Comparison of ENCODE assay signal across 8 cellular contexts in genomic region chr19:56594783-56595547, GRCh38. TPM values are rescaled to one million over a fixed set of nuclear protein-coding genes. Genes with fewer than 3 reads are reported as not detected.
A peak's percentile ranks its signal among the peaks of the same experiment; 100 is the strongest.
DNase-seq lines count a peak whose midpoint lies in the region; ATAC-seq and TF ChIP-seq lines count a peak whose summit lies in the region.

Gene ZNF71, plus strand, starts transcription at chr19:56595302. Its CDS starts 6,257 bp downstream, at chr19:56601559.

- H3K27ac ChIP-seq in KMS-11: no peak within 1 kb of the TSS
- H3K27ac ChIP-seq in RWPE2 (ENCODE audit: poor library complexity, severe bottlenecking): no peak within 1 kb of the TSS

- H3K36me3 Mint-ChIP-seq in nephron progenitor cell (ENCODE audit: low read depth): peaks cover 47% of the 10 kb centered on the region

- DNase-seq in DMS 273 treated with DMSO at 0.1 percent for 48 hours (lab: John Stamatoyannopoulos, UW) (peak; percentile 59), RWPE2 (ENCODE audit: low spot score) (peak; percentile 81), fibroblast of villous mesenchyme (ENCODE audit: low read depth) (peak; percentile 83), nephron progenitor cell (peak; percentile 92)
- DNase-seq in activated effector memory CD4-positive, alpha-beta T cell treated with anti-CD3 and anti-CD28 coated beads, Interleukin-2, amount 50 U/mL, for 16 hours: peak; percentile 94
- peak; percentile 91 for DNase-seq in stimulated activated naive CD8-positive, alpha-beta T cell treated with anti-CD3 and anti-CD28 coated beads, Interleukin-15, Interleukin-2, amounts not matched to agents 100 U/mL and 50 U/mL, for 24 hours

- peaks cover 1% of the 10 kb centered on the region for H3K9me3 ChIP-seq in RWPE2 (ENCODE audit: severe bottlenecking)

- H3K4me3 ChIP-seq in KMS-11 (IDR thresholded peaks at IDR 0.05; ENCODE audit: insufficient read depth, low read depth, low read length) (no peak within 1 kb of the TSS), RWPE2 (ENCODE audit: severe bottlenecking) (peak within 1 kb of the TSS; percentile 75), fibroblast of villous mesenchyme (ENCODE audit: low read depth, low read length) (peak within 1 kb of the TSS; percentile 94)

- H3K9ac ChIP-seq in KMS-11: peak within 1 kb of the TSS; percentile 54

- no peaks in the 10 kb centered on the region for H3K4me1 ChIP-seq in KMS-11 (ENCODE audit: low read depth, poor library complexity, severe bottlenecking)
- H3K4me1 ChIP-seq in RWPE2 (ENCODE audit: insufficient read depth, poor library complexity, severe bottlenecking): no peaks in the 10 kb centered on the region

- peak within 1 kb of the TSS; percentile 88 for H2AFZ ChIP-seq in KMS-11 (ENCODE audit: low read depth)

- H3K79me2 ChIP-seq in KMS-11 (ENCODE audit: insufficient read depth, low read depth): peaks cover 5% of the 10 kb centered on the region; the same call in 1 of the 2 replicates

- no peaks in the 10 kb centered on the region for H4K20me1 ChIP-seq in KMS-11 (ENCODE audit: insufficient read depth)

- peaks cover 8% of the 10 kb centered on the region for H3K27me3 Mint-ChIP-seq in nephron progenitor cell (ENCODE audit: low read depth, poor library complexity)

- H3K27me3 ChIP-seq in KMS-11 (ENCODE audit: insufficient read depth, low read depth): no peaks in the 10 kb centered on the region
- H3K27me3 ChIP-seq in RWPE2 (ENCODE audit: insufficient read depth, poor library complexity, severe bottlenecking): no peaks in the 10 kb centered on the region

- ATAC-seq in GM21717 (IDR thresholded peaks at IDR 0.05; ENCODE audit: unreplicated experiment): peak; percentile 82
- ATAC-seq in RWPE2 (ENCODE audit: low read depth): peak; percentile 95
- peak; percentile 94 for ATAC-seq in stimulated activated naive CD8-positive, alpha-beta T cell treated with anti-CD3 and anti-CD28 coated beads, Interleukin-15, Interleukin-2, amounts not matched to agents 100 U/mL and 50 U/mL, for 24 hours

- peak within 1 kb of the TSS; percentile 57 for H3K4me2 ChIP-seq in KMS-11

- H3K4me1 Mint-ChIP-seq in nephron progenitor cell: peaks cover 11% of the 10 kb centered on the region

- H3K4me3 Mint-ChIP-seq in nephron progenitor cell: peak within 1 kb of the TSS; percentile 98

- H3K9me3 Mint-ChIP-seq in nephron progenitor cell: peaks cover 98% of the 10 kb centered on the region

- H3K36me3 ChIP-seq in KMS-11 (ENCODE audit: insufficient read depth): no peaks in the 10 kb centered on the region
- peaks cover 10% of the 10 kb centered on the region for H3K36me3 ChIP-seq in RWPE2 (ENCODE audit: low read depth)

- TF ChIP-seq CTCF in KMS-11 (conservative IDR thresholded peaks at IDR 0.05; ENCODE audit: low read depth, low read length): no peak
- no peak for TF ChIP-seq CTCF in RWPE2 (IDR thresholded peaks at IDR 0.05; ENCODE audit: poor library complexity, severe bottlenecking)
- no peak for TF ChIP-seq CTCF in fibroblast of villous mesenchyme (IDR thresholded peaks at IDR 0.05; ENCODE audit: insufficient read depth, low read depth, low read length)
- no peak for TF ChIP-seq CTCF in nephron progenitor cell (IDR thresholded peaks at IDR 0.05)

- peak within 1 kb of the TSS; percentile 84 for H3K27ac Mint-ChIP-seq in nephron progenitor cell

RNA-seq across cellular contexts. Expression of gene ZNF71, which starts in this region (rescaled TPM):
- total RNA-seq in fibroblast of villous mesenchyme: 8.2 and 8.4 TPM in 2 replicates
